22 cellular contexts compared by ENCODE assay signal in genomic region chr2:87972385-87972784, GRCh38. TPM values are rescaled to one million over a fixed set of nuclear protein-coding genes. Genes with fewer than 3 reads are reported as not detected.
"Had no signal": no experiment of that assay in that cellular context is flagged by ENCODE, and none has a peak within 500 bp of the region (broad histone marks: within the 10 kb centered on the region; RNA-seq: fewer than 3 reads in every experiment).

No MANE protein-coding gene starts in this region.

RNA-seq across cellular contexts. Expression of gene RNU2-63P, which starts 44.0 kb away (rescaled TPM):
- total RNA-seq: esophagus muscularis mucosa, gastroesophageal sphincter, heart left ventricle, hepatocyte, left lung, lower leg skin, mucosa of gallbladder, occipital lobe, renal cortical epithelial cell, sigmoid colon, skeletal muscle tissue, suprapubic skin, transverse colon, ureter, vagina had no signal
- polyA plus RNA-seq: fibroblast of lung, foreskin keratinocyte, heart left ventricle, neural cell, ovary, psoas muscle, right cardiac atrium, sigmoid colon, thymus had no signal
